ENCODE assay signal across 14 cellular contexts in genomic region chr13:109196896-109197295, GRCh38.
DNase-seq lines count a peak whose midpoint lies in the region; ATAC-seq and TF ChIP-seq lines count a peak whose summit lies in the region.
"Had no signal": no experiment of that assay in that cellular context is flagged by ENCODE, and none has a peak within 500 bp of the region (broad histone marks: within the 10 kb centered on the region; RNA-seq: fewer than 3 reads in every experiment).

No MANE protein-coding gene starts in this region.

- peak; percentile 5 for TF ChIP-seq CTCF in GM13977 (IDR thresholded peaks at IDR 0.05; ENCODE audit: extremely low read depth, insufficient read depth, missing control alignments)
- TF ChIP-seq CTCF in OCI-LY1 (IDR thresholded peaks at IDR 0.05; ENCODE audit: low read length), result peak; percentile 23; the same call in 1 of the 2 replicates
- peak; percentile 26 for TF ChIP-seq CTCF in epithelial cell of proximal tubule (conservative IDR thresholded peaks at IDR 0.05; ENCODE audit: low read depth, low read length)
- TF ChIP-seq CTCF in retinal pigment epithelial cell (conservative IDR thresholded peaks at IDR 0.05; ENCODE audit: low read depth, low read length), result peak; percentile 14

- no peak overlapping the region for H3K4me3 ChIP-seq in OCI-LY1 (ENCODE audit: low read depth, low read length, poor library complexity, severe bottlenecking)
- no peak overlapping the region for H3K4me3 ChIP-seq in epithelial cell of proximal tubule (ENCODE audit: low read depth, low read length)
- H3K4me3 ChIP-seq in retinal pigment epithelial cell (ENCODE audit: low read length), result no peak overlapping the region
- H3K4me3 ChIP-seq: heart right ventricle had no signal

- H3K4me3 Mint-ChIP-seq in stimulated activated naive CD8-positive, alpha-beta T cell treated with anti-CD3 and anti-CD28 coated beads, Interleukin-15, amount 100 ng/mL, for 72 hours, result no peak overlapping the region
- H3K4me3 Mint-ChIP-seq: activated CD4-positive, alpha-beta T cell treated with anti-CD3 and anti-CD28 coated beads, Interleukin-2, amount 10 ng/mL, durations not matched to agents 24 days and 14 days; activated T-cell treated with anti-CD3 and anti-CD28 coated beads, Interleukin-2, amount 50 U/mL, for 4 hours; CD4-positive, CD25-positive, alpha-beta regulatory T cell had no signal

- H2AFZ ChIP-seq in OCI-LY1 (ENCODE audit: low read length), result no peak overlapping the region

- no peaks in the 10 kb centered on the region for H3K27me3 ChIP-seq in OCI-LY1 (ENCODE audit: insufficient read depth, low read length)
- H3K27me3 ChIP-seq: heart right ventricle had no signal

- H3K27me3 Mint-ChIP-seq in stimulated activated naive CD8-positive, alpha-beta T cell treated with anti-CD3 and anti-CD28 coated beads, Interleukin-15, amount 100 ng/mL, for 72 hours, result no peaks in the 10 kb centered on the region
- H3K27me3 Mint-ChIP-seq: activated CD4-positive, alpha-beta T cell treated with anti-CD3 and anti-CD28 coated beads, Interleukin-2, amount 10 ng/mL, durations not matched to agents 24 days and 14 days; CD4-positive, CD25-positive, alpha-beta regulatory T cell had no signal

- no peaks in the 10 kb centered on the region for H3K4me1 Mint-ChIP-seq in stimulated activated naive CD8-positive, alpha-beta T cell treated with anti-CD3 and anti-CD28 coated beads, Interleukin-15, amount 100 ng/mL, for 72 hours
- H3K4me1 Mint-ChIP-seq: activated CD4-positive, alpha-beta T cell treated with anti-CD3 and anti-CD28 coated beads, Interleukin-2, amount 10 ng/mL, durations not matched to agents 24 days and 14 days; CD4-positive, CD25-positive, alpha-beta regulatory T cell had no signal

- DNase-seq in GM13977 (ENCODE audit: low spot score), result no peak
- DNase-seq in epithelial cell of proximal tubule (ENCODE audit: low read depth), result no peak
- DNase-seq in retinal pigment epithelial cell (ENCODE audit: low read depth), result no peak
- no peak for DNase-seq in germinal center (ENCODE audit: low spot score)
- no peak for DNase-seq in stimulated activated naive CD8-positive, alpha-beta T cell treated with anti-CD3 and anti-CD28 coated beads, Interleukin-15, amount 100 ng/mL, for 72 hours
- DNase-seq: activated CD4-positive, alpha-beta T cell treated with anti-CD3 and anti-CD28 coated beads, Interleukin-2, amount 10 ng/mL, durations not matched to agents 24 days and 14 days; activated T-cell treated with anti-CD3 and anti-CD28 coated beads, Interleukin-2, amount 50 U/mL, for 4 hours; CD4-positive, CD25-positive, alpha-beta regulatory T cell; heart right ventricle; left colon; NCI-H1436; T-helper 2 cell had no signal

- no peak overlapping the region for H3K27ac ChIP-seq in OCI-LY1 (ENCODE audit: low read depth, low read length, poor library complexity, severe bottlenecking)
- H3K27ac ChIP-seq: heart right ventricle had no signal

- H3K36me3 ChIP-seq in OCI-LY1 (ENCODE audit: insufficient read depth, low read length), result no peaks in the 10 kb centered on the region
- H3K36me3 ChIP-seq: heart right ventricle had no signal

- no peaks in the 10 kb centered on the region for H3F3A ChIP-seq in OCI-LY1 (ENCODE audit: insufficient read depth, low read length)

- no peak for ATAC-seq in GM19452 (IDR thresholded peaks at IDR 0.05; ENCODE audit: unreplicated experiment)
- ATAC-seq in stimulated activated naive CD8-positive, alpha-beta T cell treated with anti-CD3 and anti-CD28 coated beads, Interleukin-15, amount 100 ng/mL, for 72 hours, result no peak
- ATAC-seq: activated T-cell treated with anti-CD3 and anti-CD28 coated beads, Interleukin-2, amount 50 U/mL, for 4 hours; heart right ventricle; left colon had no signal

- no peak overlapping the region for H3K4me2 ChIP-seq in OCI-LY1 (ENCODE audit: low read length)

- no peak overlapping the region for H3K27ac Mint-ChIP-seq in stimulated activated naive CD8-positive, alpha-beta T cell treated with anti-CD3 and anti-CD28 coated beads, Interleukin-15, amount 100 ng/mL, for 72 hours
- H3K27ac Mint-ChIP-seq: activated CD4-positive, alpha-beta T cell treated with anti-CD3 and anti-CD28 coated beads, Interleukin-2, amount 10 ng/mL, durations not matched to agents 24 days and 14 days; CD4-positive, CD25-positive, alpha-beta regulatory T cell had no signal

- H3K4me1 ChIP-seq in OCI-LY1 (ENCODE audit: insufficient read depth, low read length, severe bottlenecking), result no peaks in the 10 kb centered on the region

- no peaks in the 10 kb centered on the region for H3K79me2 ChIP-seq in OCI-LY1 (ENCODE audit: insufficient read depth, low read length)

- no peaks in the 10 kb centered on the region for H3K9me3 Mint-ChIP-seq in stimulated activated naive CD8-positive, alpha-beta T cell treated with anti-CD3 and anti-CD28 coated beads, Interleukin-15, amount 100 ng/mL, for 72 hours
- H3K9me3 Mint-ChIP-seq: activated CD4-positive, alpha-beta T cell treated with anti-CD3 and anti-CD28 coated beads, Interleukin-2, amount 10 ng/mL, durations not matched to agents 24 days and 14 days; activated T-cell treated with anti-CD3 and anti-CD28 coated beads, Interleukin-2, amount 50 U/mL, for 4 hours had no signal

- in situ Hi-C loops in GM13977 (cut with MboI; ENCODE audit: low pct_unique_long_range_greater_than_20kb, low sequenced_read_pairs, unreplicated experiment), result no loop called here

- no peaks in the 10 kb centered on the region for H4K20me1 ChIP-seq in OCI-LY1 (ENCODE audit: insufficient read depth, low read length)

- H3K9me2 ChIP-seq in OCI-LY1 (ENCODE audit: low read depth, low read length), result no peaks in the 10 kb centered on the region

- no peak overlapping the region for H3K9ac ChIP-seq in OCI-LY1 (ENCODE audit: low read length)

- no peaks in the 10 kb centered on the region for H3K9me3 ChIP-seq in OCI-LY1 (ENCODE audit: low read length)
- H3K9me3 ChIP-seq: heart right ventricle had no signal
